20 cellular contexts compared by ENCODE assay signal in genomic region chr14:64920465-64920864, GRCh38. TPM values are rescaled to one million over a fixed set of nuclear protein-coding genes. Genes with fewer than 3 reads are reported as not detected.
DNase-seq lines count a peak whose midpoint lies in the region; ATAC-seq, FAIRE-seq and TF ChIP-seq lines count a peak whose summit lies in the region.
"Had no signal": no experiment of that assay in that cellular context is flagged by ENCODE, and none has a peak within 500 bp of the region (broad histone marks: within the 10 kb centered on the region; RNA-seq: fewer than 3 reads in every experiment).

No MANE protein-coding gene starts in this region.

- H3K4me1 ChIP-seq in thoracic aorta (ENCODE audit: control insufficient read depth in 1 of 2, low read depth in 2 of 2), result peaks cover 20 to 59% of the 10 kb centered on the region in 2 donors

- no peaks in the 10 kb centered on the region for H3K27me3 Mint-ChIP-seq in activated naive CD4-positive, alpha-beta T cell treated with anti-CD3 and anti-CD28 coated beads, Interleukin-2, amount 50 U/mL, for 24 hours
- no peaks in the 10 kb centered on the region for H3K27me3 Mint-ChIP-seq in activated T-helper 17 cell treated with anti-CD3 and anti-CD28 coated beads, Interleukin-2, amount 50 U/mL, for 72 hours
- H3K27me3 Mint-ChIP-seq in mesothelial cell of epicardium (ENCODE audit: low read depth), result no peaks in the 10 kb centered on the region

- H3K36me3 Mint-ChIP-seq in activated naive CD4-positive, alpha-beta T cell treated with anti-CD3 and anti-CD28 coated beads, Interleukin-2, amount 50 U/mL, for 24 hours, result peaks cover 26% of the 10 kb centered on the region
- peaks cover 62% of the 10 kb centered on the region for H3K36me3 Mint-ChIP-seq in activated T-helper 17 cell treated with anti-CD3 and anti-CD28 coated beads, Interleukin-2, amount 50 U/mL, for 72 hours (ENCODE audit: low read depth)
- peaks cover 15% of the 10 kb centered on the region for H3K36me3 Mint-ChIP-seq in mesothelial cell of epicardium
- H3K36me3 Mint-ChIP-seq in stimulated activated effector memory CD8-positive, alpha-beta T cell treated with anti-CD3 and anti-CD28 coated beads, Interleukin-12 subunit alpha, Interleukin-12 subunit beta, amount 100 ng/mL, for 72 hours, result peaks cover 43% of the 10 kb centered on the region

- peaks cover 83% of the 10 kb centered on the region for H3K4me1 Mint-ChIP-seq in activated naive CD4-positive, alpha-beta T cell treated with anti-CD3 and anti-CD28 coated beads, Interleukin-2, amount 50 U/mL, for 24 hours
- peaks cover 32% of the 10 kb centered on the region for H3K4me1 Mint-ChIP-seq in activated T-helper 17 cell treated with anti-CD3 and anti-CD28 coated beads, Interleukin-2, amount 50 U/mL, for 72 hours
- H3K4me1 Mint-ChIP-seq in mesothelial cell of epicardium, result peaks cover 8% of the 10 kb centered on the region
- peaks cover 38% of the 10 kb centered on the region for H3K4me1 Mint-ChIP-seq in stimulated activated effector memory CD8-positive, alpha-beta T cell treated with anti-CD3 and anti-CD28 coated beads, Interleukin-12 subunit alpha, Interleukin-12 subunit beta, amount 100 ng/mL, for 72 hours

- H3K4me3 Mint-ChIP-seq in activated naive CD4-positive, alpha-beta T cell treated with anti-CD3 and anti-CD28 coated beads, Interleukin-2, amount 50 U/mL, for 24 hours, result no peak overlapping the region
- H3K4me3 Mint-ChIP-seq in activated T-helper 17 cell treated with anti-CD3 and anti-CD28 coated beads, Interleukin-2, amount 50 U/mL, for 72 hours, result peak overlapping the region; percentile 3
- no peak overlapping the region for H3K4me3 Mint-ChIP-seq in mesothelial cell of epicardium
- no peak overlapping the region for H3K4me3 Mint-ChIP-seq in stimulated activated effector memory CD8-positive, alpha-beta T cell treated with anti-CD3 and anti-CD28 coated beads, Interleukin-12 subunit alpha, Interleukin-12 subunit beta, amount 100 ng/mL, for 72 hours
- H3K4me3 Mint-ChIP-seq: H9 had no signal

- no peaks in the 10 kb centered on the region for H3K9me3 ChIP-seq in thoracic aorta
- H3K9me3 ChIP-seq: A549, Caco-2 had no signal

- TF ChIP-seq CTCF in mesothelial cell of epicardium (IDR thresholded peaks at IDR 0.05; ENCODE audit: unreplicated experiment) (no peak), thoracic aorta (IDR thresholded peaks at IDR 0.05) (no peak)

- DNase-seq in activated naive CD4-positive, alpha-beta T cell (lab: John Stamatoyannopoulos, UW), result no peak
- DNase-seq in mesothelial cell of epicardium (ENCODE audit: low spot score in 2 of 2, unreplicated experiment in 2 of 2) (no peak), thoracic aorta (ENCODE audit: low spot score) (no peak), GM12892 (ENCODE audit: insufficient read length) (no peak)
- DNase-seq in stimulated activated effector memory CD8-positive, alpha-beta T cell treated with anti-CD3 and anti-CD28 coated beads, Interleukin-12 subunit alpha, Interleukin-12 subunit beta, amount 100 ng/mL, for 72 hours (ENCODE audit: low spot score in 2 of 2), result no peak
- no peak for DNase-seq in activated CD8-positive, alpha-beta memory T cell treated with anti-CD3 and anti-CD28 coated beads, Interleukin-2, amount 50 U/mL, for 4 hours
- DNase-seq: Caco-2, EL, H9, NCI-H1092, NCI-H146, NCI-H2081, NCI-H510A, PC-9 had no signal

- H3K9me3 Mint-ChIP-seq in activated naive CD4-positive, alpha-beta T cell treated with anti-CD3 and anti-CD28 coated beads, Interleukin-2, amount 50 U/mL, for 24 hours, result no peaks in the 10 kb centered on the region
- H3K9me3 Mint-ChIP-seq in activated T-helper 17 cell treated with anti-CD3 and anti-CD28 coated beads, Interleukin-2, amount 50 U/mL, for 72 hours, result no peaks in the 10 kb centered on the region
- H3K9me3 Mint-ChIP-seq in mesothelial cell of epicardium, result peaks cover 5% of the 10 kb centered on the region
- no peaks in the 10 kb centered on the region for H3K9me3 Mint-ChIP-seq in stimulated activated effector memory CD8-positive, alpha-beta T cell treated with anti-CD3 and anti-CD28 coated beads, Interleukin-12 subunit alpha, Interleukin-12 subunit beta, amount 100 ng/mL, for 72 hours
- H3K9me3 Mint-ChIP-seq: H9 had no signal

- FAIRE-seq in GM12892 (lab: Jason Lieb, UNC), result no peak

- no peak for TF ChIP-seq POLR2A in GM12892 (IDR thresholded peaks at IDR 0.05; ENCODE audit: low read depth, low read length)

- no peaks in the 10 kb centered on the region for H3K27me3 ChIP-seq in thoracic aorta (replicated peaks; ENCODE audit: insufficient read depth)
- H3K27me3 ChIP-seq: BLaER1 treated with 17β-estradiol and CSF1 and Interleukin-3, amounts not matched to agents 10 nM and 100 nM had no signal

- H3K27ac ChIP-seq in thoracic aorta, result peak overlapping the region; percentile 54 to 66
- H3K27ac ChIP-seq: A549; BLaER1 treated with 17β-estradiol and CSF1 and Interleukin-3, amounts not matched to agents 10 nM and 100 nM; KMS-11; PC-9 had no signal

- H3K27ac Mint-ChIP-seq in activated naive CD4-positive, alpha-beta T cell treated with anti-CD3 and anti-CD28 coated beads, Interleukin-2, amount 50 U/mL, for 24 hours, result peak overlapping the region; percentile 11
- no peak overlapping the region for H3K27ac Mint-ChIP-seq in activated T-helper 17 cell treated with anti-CD3 and anti-CD28 coated beads, Interleukin-2, amount 50 U/mL, for 72 hours
- peak overlapping the region; percentile 17 for H3K27ac Mint-ChIP-seq in mesothelial cell of epicardium
- no peak overlapping the region for H3K27ac Mint-ChIP-seq in stimulated activated effector memory CD8-positive, alpha-beta T cell treated with anti-CD3 and anti-CD28 coated beads, Interleukin-12 subunit alpha, Interleukin-12 subunit beta, amount 100 ng/mL, for 72 hours
- H3K27ac Mint-ChIP-seq: H9 had no signal

- ATAC-seq in activated T-helper 17 cell treated with anti-CD3 and anti-CD28 coated beads, Interleukin-2, amount 50 U/mL, for 72 hours (replicated peaks), result no peak
- no peak for ATAC-seq in thoracic aorta (ENCODE audit: insufficient number of reproducible peaks, low FRiP score, low read depth)
- ATAC-seq in stimulated activated effector memory CD8-positive, alpha-beta T cell treated with anti-CD3 and anti-CD28 coated beads, Interleukin-12 subunit alpha, Interleukin-12 subunit beta, amount 100 ng/mL, for 72 hours, result no peak
- ATAC-seq: A549 had no signal

- H3K36me3 ChIP-seq in thoracic aorta, result peaks cover 7% of the 10 kb centered on the region

- no peak overlapping the region for H3K4me3 ChIP-seq in thoracic aorta
- H3K4me3 ChIP-seq: A549; BLaER1 treated with 17β-estradiol and CSF1 and Interleukin-3, amounts not matched to agents 10 nM and 100 nM; PC-9 had no signal

RNA-seq across cellular contexts. Expression of gene CHURC1, which starts 6.2 kb away (rescaled TPM):
- total RNA-seq in activated T-helper 17 cell treated with anti-CD3 and anti-CD28 coated beads, Interleukin-2, amount 50 U/mL, for 72 hours, result 10 to 100 TPM; 53.8 to 56.0 TPM
- total RNA-seq in mesothelial cell of epicardium (43.5 to 45.8 TPM (median 45.1 TPM) in 3 replicates), thoracic aorta (100 to 1,000 TPM; 115 to 128 TPM)
- polyA plus RNA-seq in GM12892 (2012; ENCODE audit: missing spikeins), result 53.2 TPM

RNA-seq across cellular contexts. Expression of gene GPX2, which starts 22.1 kb away (rescaled TPM):
- not detected for total RNA-seq in activated T-helper 17 cell treated with anti-CD3 and anti-CD28 coated beads, Interleukin-2, amount 50 U/mL, for 72 hours
- total RNA-seq in mesothelial cell of epicardium (0.58 to 0.63 TPM (median 0.61 TPM) in 3 replicates), thoracic aorta (1 to 10 TPM in 1 of 2 donors, not detected in 1; 5.0 TPM)
- 0.53 TPM for polyA plus RNA-seq in GM12892 (2012; ENCODE audit: missing spikeins)
- total RNA-seq: MCF 10A had no signal

RNA-seq across cellular contexts. Expression of gene SPTB, which starts 40.8 kb away (rescaled TPM):
- under 1 TPM; 0.15 to 0.29 TPM for total RNA-seq in activated T-helper 17 cell treated with anti-CD3 and anti-CD28 coated beads, Interleukin-2, amount 50 U/mL, for 72 hours
- total RNA-seq in mesothelial cell of epicardium (8.1 to 9.0 TPM (median 8.9 TPM) in 3 replicates), thoracic aorta (1 to 10 TPM; 5.6 to 9.9 TPM)
- 0.06 TPM for polyA plus RNA-seq in GM12892 (2012; ENCODE audit: missing spikeins)

RNA-seq across cellular contexts. Expression of gene RAB15, which starts 51.7 kb away (rescaled TPM):
- 1 to 10 TPM; 4.3 to 7.2 TPM for total RNA-seq in activated T-helper 17 cell treated with anti-CD3 and anti-CD28 coated beads, Interleukin-2, amount 50 U/mL, for 72 hours
- 23.1 to 25.0 TPM (median 24.5 TPM) in 3 replicates for total RNA-seq in mesothelial cell of epicardium
- 1 to 10 TPM; 3.2 to 7.8 TPM for total RNA-seq in thoracic aorta
- 5.5 TPM for polyA plus RNA-seq in GM12892 (2012; ENCODE audit: missing spikeins)

Comparison
In these comparisons a context has a peak if more than half of its experiments do, and no peak if none do; other contexts are left out.
1. H3K27ac Mint-ChIP-seq: peak in activated naive CD4-positive, alpha-beta T cell treated with anti-CD3 and anti-CD28 coated beads, Interleukin-2, amount 50 U/mL, for 24 hours (single experiment) and mesothelial cell of epicardium (single experiment); none in activated T-helper 17 cell treated with anti-CD3 and anti-CD28 coated beads, Interleukin-2, amount 50 U/mL, for 72 hours (single experiment) and stimulated activated effector memory CD8-positive, alpha-beta T cell treated with anti-CD3 and anti-CD28 coated beads, Interleukin-12 subunit alpha, Interleukin-12 subunit beta, amount 100 ng/mL, for 72 hours (single experiment).